In the genomic region with DNA sequence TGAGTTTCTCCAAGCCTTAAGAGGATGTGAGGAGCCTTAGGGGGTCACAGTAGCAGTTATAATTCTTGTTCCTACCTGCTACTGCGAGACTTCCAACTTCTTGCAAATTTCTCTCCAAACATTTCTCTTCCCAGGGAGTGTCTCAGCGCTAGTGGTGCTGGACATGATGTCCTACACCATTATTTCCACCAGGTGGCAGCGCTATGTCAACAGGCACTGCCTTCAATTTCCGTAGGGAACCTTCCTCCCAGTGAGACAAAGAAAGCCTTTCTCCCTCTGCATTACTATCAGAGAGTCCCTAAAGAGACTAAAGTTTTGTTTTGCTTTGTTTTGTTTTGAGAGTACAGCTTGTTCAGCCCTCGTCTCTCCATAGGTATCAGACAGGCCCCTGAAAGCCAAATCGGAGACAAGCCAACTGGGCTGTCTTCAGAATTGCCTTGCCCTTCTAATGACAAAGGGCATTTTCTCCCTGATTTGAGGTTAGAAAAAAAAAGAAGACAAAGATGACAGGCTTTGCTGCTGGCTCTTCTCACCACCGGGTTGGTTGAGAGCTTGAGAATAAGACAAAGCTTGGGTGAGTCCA, we compare ENCODE assay signal across 9 cellular contexts. TPM values are rescaled to one million over a fixed set of nuclear protein-coding genes. Genes with fewer than 3 reads are reported as not detected.
A peak's percentile ranks its signal among the peaks of the same experiment; 100 is the strongest.
DNase-seq lines count a peak whose midpoint lies in the region; ATAC-seq and TF ChIP-seq lines count a peak whose summit lies in the region.
"Had no signal": no experiment of that assay in that cellular context is flagged by ENCODE, and none has a peak within 500 bp of the region (broad histone marks: within the 10 kb centered on the region; RNA-seq: fewer than 3 reads in every experiment).

No MANE protein-coding gene starts in this region.

- peaks cover 0 to 6% (median 0%) of the 10 kb centered on the region in 7 donors for H3K4me1 Mint-ChIP-seq in naive thymus-derived CD4-positive, alpha-beta T cell

- ATAC-seq in HG03432 (IDR thresholded peaks at IDR 0.05; ENCODE audit: unreplicated experiment): peak; percentile 66
- peak; percentile 61 for ATAC-seq in naive thymus-derived CD4-positive, alpha-beta T cell

- H3K4me1 ChIP-seq in naive thymus-derived CD4-positive, alpha-beta T cell (ENCODE audit: control insufficient read depth in 2 of 2, insufficient read depth in 2 of 2, low read length in 2 of 2): no peaks in the 10 kb centered on the region
- H3K4me1 ChIP-seq in uterus: no peaks in the 10 kb centered on the region

- CTCF ChIA-PET in naive thymus-derived CD4-positive, alpha-beta T cell (lab: Charles Lee): interaction anchor here (0.6 to 2.0 kb wide), 8 partner anchors 10 to 273 kb away, joined by 3 to 6 read pairs (median 4); no protein-coding TSS in a partner anchor

- H3K4me3 ChIP-seq in naive thymus-derived CD4-positive, alpha-beta T cell (ENCODE audit: low read length): no peak overlapping the region
- no peak overlapping the region for H3K4me3 ChIP-seq in uterus
- H3K4me3 ChIP-seq: BLaER1 had no signal

- no peaks in the 10 kb centered on the region for H3K9me3 ChIP-seq in naive thymus-derived CD4-positive, alpha-beta T cell (ENCODE audit: control insufficient read depth in 2 of 3, low read length in 3 of 3)
- no peaks in the 10 kb centered on the region for H3K9me3 ChIP-seq in uterus
- H3K9me3 ChIP-seq: BLaER1 had no signal

- H3K27ac Mint-ChIP-seq in naive thymus-derived CD4-positive, alpha-beta T cell: no peak overlapping the region

- H3K36me3 ChIP-seq in naive thymus-derived CD4-positive, alpha-beta T cell (ENCODE audit: control insufficient read depth in 2 of 3, insufficient read depth in 3 of 3, low read length in 3 of 3): peaks cover 2 to 15% (median 6%) of the 10 kb centered on the region in 3 experiments
- H3K36me3 ChIP-seq in uterus: no peaks in the 10 kb centered on the region
- H3K36me3 ChIP-seq: BLaER1 had no signal

- H3K27ac ChIP-seq in naive thymus-derived CD4-positive, alpha-beta T cell (ENCODE audit: low read depth, low read length): no peak overlapping the region
- H3K27ac ChIP-seq in uterus: no peak overlapping the region
- H3K27ac ChIP-seq: BLaER1 had no signal

- H3K4me3 Mint-ChIP-seq in naive thymus-derived CD4-positive, alpha-beta T cell: no peak overlapping the region

- no peaks in the 10 kb centered on the region for H3K27me3 Mint-ChIP-seq in naive thymus-derived CD4-positive, alpha-beta T cell

- POLR2A ChIA-PET in naive thymus-derived CD4-positive, alpha-beta T cell (lab: Charles Lee): no interaction called here

- TF ChIP-seq POLR2A in uterus (IDR thresholded peaks at IDR 0.05): no peak

- peak; percentile 71 to 81 (median 74) for TF ChIP-seq CTCF in uterus (IDR thresholded peaks at IDR 0.05)

- H3K9me3 Mint-ChIP-seq in naive thymus-derived CD4-positive, alpha-beta T cell: no peaks in the 10 kb centered on the region

- intact Hi-C loops in naive thymus-derived CD4-positive, alpha-beta T cell (cut with micrococcal nuclease): loop anchor here (1.0 kb wide), 2 partner anchors 15 to 191 kb away; no protein-coding TSS in a partner anchor
- intact Hi-C loops in uterus (cut with DNase I; ENCODE audit: low total_unique reads): no loop called here

- peaks cover 0 to 37% (median 10%) of the 10 kb centered on the region in 5 donors for H3K36me3 Mint-ChIP-seq in naive thymus-derived CD4-positive, alpha-beta T cell

- no peaks in the 10 kb centered on the region for H3K27me3 ChIP-seq in naive thymus-derived CD4-positive, alpha-beta T cell (ENCODE audit: control insufficient read depth in 2 of 2, insufficient read depth in 2 of 2, low read length in 2 of 2)
- H3K27me3 ChIP-seq in uterus: no peaks in the 10 kb centered on the region
- H3K27me3 ChIP-seq: BLaER1 had no signal

- peak; percentile 4 to 26 for DNase-seq in NCI-H187 (lab: John Stamatoyannopoulos, UW)
- DNase-seq in NCI-H187 treated with DMSO at 0.1 percent for 48 hours (lab: John Stamatoyannopoulos, UW): no peak
- peak; percentile 84 for DNase-seq in NCI-H510A treated with DMSO at 0.1 percent for 48 hours (lab: John Stamatoyannopoulos, UW)
- DNase-seq in activated CD8-positive, alpha-beta memory T cell treated with anti-CD3 and anti-CD28 coated beads, Interleukin-2, amount 50 U/mL, for 48 hours: peak; percentile 60
- peak; percentile 55 for DNase-seq in fibroblast of gingiva (ENCODE audit: low read depth)
- peak in 4 of 9 donors; percentile 2 to 22 (median 8) for DNase-seq in naive thymus-derived CD4-positive, alpha-beta T cell
- peak; percentile 54 to 58 for DNase-seq in uterus

RNA-seq across cellular contexts. Expression of gene GGCT, which starts 44.2 kb away (rescaled TPM):
- total RNA-seq in naive thymus-derived CD4-positive, alpha-beta T cell: 10 to 100 TPM in 4 of 5 experiments, 1 to 10 TPM in 1; 9.5 to 39.2 (median 10.8) TPM
- 10 to 100 TPM; 18.9 to 30.0 TPM for polyA plus RNA-seq in naive thymus-derived CD4-positive, alpha-beta T cell
- total RNA-seq in uterus: 10 to 100 TPM in 3 of 4 donors, 1 to 10 TPM in 1; 4.9 to 35.9 (median 21.3) TPM

RNA-seq across cellular contexts. Expression of gene GARS1, which starts 45.8 kb away (rescaled TPM):
- total RNA-seq in naive thymus-derived CD4-positive, alpha-beta T cell: 100 to 1,000 TPM in 1 of 5 experiments, 10 to 100 TPM in 4; 73.8 to 143 (median 75.8) TPM
- polyA plus RNA-seq in naive thymus-derived CD4-positive, alpha-beta T cell: 10 to 100 TPM; 84.9 to 90.2 TPM
- total RNA-seq in uterus: 10 to 100 TPM; 33.5 to 71.2 (median 58.1) TPM
